In the genomic region with DNA sequence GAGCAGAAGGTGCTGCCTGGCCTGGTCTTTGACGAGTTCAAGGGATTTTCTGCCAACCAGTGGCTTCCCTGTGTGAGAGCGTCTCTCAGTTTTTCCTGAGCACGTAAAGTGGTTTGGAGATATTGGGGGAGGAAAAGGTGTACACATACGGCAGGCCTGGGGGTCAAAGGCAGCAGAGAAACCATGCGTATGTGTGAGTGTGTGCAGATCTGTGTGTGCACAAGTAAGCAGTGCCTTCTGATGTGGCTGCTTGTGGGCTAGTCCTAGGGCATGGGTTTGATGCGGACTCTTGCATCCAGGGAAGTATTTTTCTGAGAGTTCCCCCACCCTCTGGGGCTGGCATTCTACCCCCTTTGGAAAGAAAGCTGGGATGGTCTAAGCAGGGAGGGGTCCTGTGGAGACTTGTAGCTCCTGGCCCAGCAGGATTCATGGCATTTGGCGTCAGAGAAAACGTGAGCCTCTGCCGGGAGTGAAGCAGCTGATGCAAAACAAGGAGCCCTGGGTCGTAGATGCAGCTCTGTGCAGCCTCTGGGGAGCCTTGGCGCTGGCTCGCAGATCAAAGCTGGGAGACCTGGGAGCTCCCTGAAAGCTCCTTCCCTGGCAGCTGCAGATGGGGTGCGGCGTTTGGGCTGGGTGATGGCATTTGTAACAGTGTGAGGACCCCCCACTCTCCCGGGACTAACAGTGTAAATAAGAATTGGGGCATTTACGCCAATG, we compare ENCODE assay signal across 10 cellular contexts.
A peak's percentile ranks its signal among the peaks of the same experiment; 100 is the strongest.
DNase-seq lines count a peak whose midpoint lies in the region; ATAC-seq and TF ChIP-seq lines count a peak whose summit lies in the region.
"Had no signal": no experiment of that assay in that cellular context is flagged by ENCODE, and none has a peak within 500 bp of the region (broad histone marks: within the 10 kb centered on the region; RNA-seq: fewer than 3 reads in every experiment).

No MANE protein-coding gene starts in this region.

- H3K23ac ChIP-seq in H9 (ENCODE audit: insufficient read length, low read depth, low read length): no peak overlapping the region

- no peak overlapping the region for H2BK120ac ChIP-seq in H9 (ENCODE audit: low read depth, low read length, poor library complexity, severe bottlenecking)

- no peak overlapping the region for H2AK5ac ChIP-seq in H9 (ENCODE audit: insufficient read length, low read length)

- no peak overlapping the region for H2AFZ ChIP-seq in H9 (ENCODE audit: low read length)

- no peak overlapping the region for H4K5ac ChIP-seq in H9 (ENCODE audit: insufficient read length, low read depth, low read length)

- peaks cover 0 to 33% (median 16%) of the 10 kb centered on the region in 4 donors for H3K4me1 Mint-ChIP-seq in CD4-positive, CD25-positive, alpha-beta regulatory T cell
- peaks cover 34 to 44% of the 10 kb centered on the region in 2 experiments for H3K4me1 Mint-ChIP-seq in H9
- H3K4me1 Mint-ChIP-seq in WTC11: peaks cover 26% of the 10 kb centered on the region

- ATAC-seq in CD4-positive, CD25-positive, alpha-beta regulatory T cell (ENCODE audit: low read depth in 2 of 2): peak; percentile 12 to 13
- ATAC-seq in WTC11 (peak; percentile 65), upper lobe of right lung (no peak), GM18519 (IDR thresholded peaks at IDR 0.05; ENCODE audit: low FRiP score, unreplicated experiment) (no peak), GM18520 (IDR thresholded peaks at IDR 0.05; ENCODE audit: unreplicated experiment) (no peak)

- H3K9ac ChIP-seq in H9 (ENCODE audit: extremely low read depth, insufficient read length, low read length): no peak overlapping the region
- peak overlapping the region; percentile 23 for H3K9ac ChIP-seq in muscle layer of colon (ENCODE audit: low read length)

- H3K4me3 ChIP-seq in CD4-positive, CD25-positive, alpha-beta regulatory T cell (ENCODE audit: low read depth, low read length): peak overlapping the region; percentile 28
- H3K4me3 ChIP-seq in muscle layer of colon (ENCODE audit: low read depth in 1 of 2, low read length in 2 of 2): peak overlapping the region in 1 of 2 donors; percentile 45
- H3K4me3 ChIP-seq in upper lobe of right lung: no peak overlapping the region
- H3K4me3 ChIP-seq: left ventricle myocardium inferior had no signal

- H3K56ac ChIP-seq in H9 (ENCODE audit: insufficient read length, low read depth, low read length): no peak overlapping the region

- no peaks in the 10 kb centered on the region for H3K36me3 ChIP-seq in CD4-positive, CD25-positive, alpha-beta regulatory T cell (ENCODE audit: control insufficient read depth, insufficient read depth, low read length)
- H3K36me3 ChIP-seq in muscle layer of colon (ENCODE audit: insufficient read depth, low read length): no peaks in the 10 kb centered on the region
- no peaks in the 10 kb centered on the region for H3K36me3 ChIP-seq in upper lobe of right lung
- H3K36me3 ChIP-seq: left ventricle myocardium inferior, Peyer's patch had no signal

- POLR2A ChIA-PET in WTC11 (lab: Charles Lee): no interaction called here

- no peaks in the 10 kb centered on the region for H4K20me1 ChIP-seq in H9 (ENCODE audit: control insufficient read depth, insufficient read depth, insufficient read length)

- H3K27ac ChIP-seq in CD4-positive, CD25-positive, alpha-beta regulatory T cell (ENCODE audit: insufficient read depth, low read length, poor library complexity, severe bottlenecking): no peak overlapping the region
- H3K27ac ChIP-seq in H9 (ENCODE audit: insufficient read length, low read depth, low read length): no peak overlapping the region
- peak overlapping the region; percentile 79 for H3K27ac ChIP-seq in muscle layer of colon (ENCODE audit: low read depth, low read length)
- H3K27ac ChIP-seq in upper lobe of right lung: no peak overlapping the region
- H3K27ac ChIP-seq: left ventricle myocardium inferior had no signal

- CTCF ChIA-PET in WTC11 (lab: Charles Lee): interaction anchor here (0.6 to 1.8 kb wide), 6 partner anchors 29 to 170 kb away, joined by 3 to 6 read pairs (median 4); no protein-coding TSS in a partner anchor

- no peak overlapping the region for H2BK20ac ChIP-seq in H9 (ENCODE audit: low read depth, low read length, poor library complexity, severe bottlenecking)

- no peak overlapping the region for H3K4ac ChIP-seq in H9 (ENCODE audit: low read depth, low read length)

- H3K36me3 Mint-ChIP-seq in CD4-positive, CD25-positive, alpha-beta regulatory T cell: no peaks in the 10 kb centered on the region
- no peaks in the 10 kb centered on the region for H3K36me3 Mint-ChIP-seq in H9 (ENCODE audit: insufficient read depth in 1 of 3, low read depth in 3 of 3)
- H3K36me3 Mint-ChIP-seq in WTC11: no peaks in the 10 kb centered on the region

- H3K9me3 Mint-ChIP-seq in CD4-positive, CD25-positive, alpha-beta regulatory T cell: no peaks in the 10 kb centered on the region
- no peaks in the 10 kb centered on the region for H3K9me3 Mint-ChIP-seq in H9
- no peaks in the 10 kb centered on the region for H3K9me3 Mint-ChIP-seq in WTC11

- peaks cover 8% of the 10 kb centered on the region for H3K27me3 Mint-ChIP-seq in CD4-positive, CD25-positive, alpha-beta regulatory T cell
- H3K27me3 Mint-ChIP-seq in H9 (ENCODE audit: low read depth): peaks cover 2% of the 10 kb centered on the region; the same call in 1 of the 2 replicates
- no peaks in the 10 kb centered on the region for H3K27me3 Mint-ChIP-seq in WTC11 (ENCODE audit: low read depth)

- no CpG with 5 or more reads among the region's 16 CpGs for WGBS in H9 (ENCODE audit: extremely low coverage, insufficient read length, low lambda C conversion rate)

- H3T11ph ChIP-seq in H9 (ENCODE audit: low read length): no peak overlapping the region

- H3K4me2 ChIP-seq in H9 (ENCODE audit: insufficient read depth, insufficient read length, low read length): no peak overlapping the region

- H3K9me3 ChIP-seq in CD4-positive, CD25-positive, alpha-beta regulatory T cell (ENCODE audit: control insufficient read depth in 2 of 2, low read length in 2 of 2): no peaks in the 10 kb centered on the region
- no peaks in the 10 kb centered on the region for H3K9me3 ChIP-seq in H9 (ENCODE audit: control insufficient read depth, low read depth, low read length)
- no peaks in the 10 kb centered on the region for H3K9me3 ChIP-seq in muscle layer of colon (ENCODE audit: low read length)
- no peaks in the 10 kb centered on the region for H3K9me3 ChIP-seq in upper lobe of right lung
- H3K9me3 ChIP-seq: left ventricle myocardium inferior, Peyer's patch had no signal

- H4K91ac ChIP-seq in H9 (ENCODE audit: insufficient read length, low read depth, low read length): no peak overlapping the region

- intact Hi-C loops in upper lobe of right lung (cut with DNase I): no loop called here

- H3K23me2 ChIP-seq in H9 (ENCODE audit: insufficient read length, low read depth, low read length, poor library complexity, severe bottlenecking): no peaks in the 10 kb centered on the region

- no peak for DNase-seq in CD4-positive, CD25-positive, alpha-beta regulatory T cell
- DNase-seq in H9: peak; percentile 51
- peak; percentile 33 for DNase-seq in WTC11 (ENCODE audit: low spot score)
- no peak for DNase-seq in SW480 (ENCODE audit: low spot score)
- no peak for DNase-seq in upper lobe of right lung
- DNase-seq: left ventricle myocardium inferior, Peyer's patch had no signal

- H2BK15ac ChIP-seq in H9 (ENCODE audit: low read depth, low read length): no peak overlapping the region

- H3K79me2 ChIP-seq in H9 (ENCODE audit: insufficient read depth, low read length): no peaks in the 10 kb centered on the region

- H3K18ac ChIP-seq in H9 (ENCODE audit: insufficient read length, low read depth, low read length): peak overlapping the region; percentile 11

- no peak overlapping the region for H2BK5ac ChIP-seq in H9 (ENCODE audit: insufficient read length, low read length)

- peak overlapping the region; percentile 95 to 98 (median 97) for H3K27ac Mint-ChIP-seq in CD4-positive, CD25-positive, alpha-beta regulatory T cell
- peak overlapping the region; percentile 37 to 76 (median 66); a peak in 5 of 7 replicates for H3K27ac Mint-ChIP-seq in H9
- H3K27ac Mint-ChIP-seq in WTC11: peak overlapping the region; percentile 82; the same call in 1 of the 2 replicates

- no peak overlapping the region for H3K14ac ChIP-seq in H9 (ENCODE audit: insufficient read depth, low read length)

- no peaks in the 10 kb centered on the region for H3K27me3 ChIP-seq in CD4-positive, CD25-positive, alpha-beta regulatory T cell (ENCODE audit: control insufficient read depth, insufficient read depth, low read length)
- H3K27me3 ChIP-seq in H9 (ENCODE audit: insufficient read depth, low read length) (no peaks in the 10 kb centered on the region), muscle layer of colon (ENCODE audit: control insufficient read depth in 1 of 2, insufficient read depth in 2 of 2, low read length in 2 of 2) (no peaks in the 10 kb centered on the region), upper lobe of right lung (no peaks in the 10 kb centered on the region)
- H3K27me3 ChIP-seq: Peyer's patch had no signal

- H2BK12ac ChIP-seq in H9 (ENCODE audit: insufficient read length, low read depth, low read length): no peak overlapping the region

- peak overlapping the region; percentile 6 to 93 (median 77) for H3K4me3 Mint-ChIP-seq in CD4-positive, CD25-positive, alpha-beta regulatory T cell
- no peak overlapping the region; a peak in 1 of 5 replicates for H3K4me3 Mint-ChIP-seq in H9
- no peak overlapping the region for H3K4me3 Mint-ChIP-seq in WTC11

- TF ChIP-seq CTCF in H9 (conservative IDR thresholded peaks at IDR 0.05): no peak
- TF ChIP-seq CTCF in WTC11 (IDR thresholded peaks at IDR 0.05): no peak
- TF ChIP-seq CTCF in upper lobe of right lung (IDR thresholded peaks at IDR 0.05): no peak

- H3K4me1 ChIP-seq in CD4-positive, CD25-positive, alpha-beta regulatory T cell (ENCODE audit: control insufficient read depth, insufficient read depth, low read length, poor library complexity, severe bottlenecking): peaks cover 10% of the 10 kb centered on the region
- peaks cover 8% of the 10 kb centered on the region for H3K4me1 ChIP-seq in H9 (ENCODE audit: insufficient read depth, low read length)
- peaks cover 50% of the 10 kb centered on the region for H3K4me1 ChIP-seq in muscle layer of colon (ENCODE audit: insufficient read depth, low read length)
- no peaks in the 10 kb centered on the region for H3K4me1 ChIP-seq in upper lobe of right lung
- H3K4me1 ChIP-seq: left ventricle myocardium inferior had no signal

- H3K79me1 ChIP-seq in H9 (ENCODE audit: insufficient read depth, low read depth, low read length, poor library complexity, severe bottlenecking): no peaks in the 10 kb centered on the region

- no peak overlapping the region for H4K8ac ChIP-seq in H9 (replicated peaks; ENCODE audit: insufficient read length, low read depth, low read length)

TF ChIP-seq in WTC11, 78 proteins besides CTCF, POLR2A, EP300 and RAD21:
- TF ChIP-seq ZNF423 (CRISPR knock-in tag; IDR thresholded peaks at IDR 0.05) (peak; percentile 18; the same call in 1 of the 2 replicates), TEAD1 (CRISPR knock-in tag; IDR thresholded peaks at IDR 0.05) (no peak)

Comparison
In these comparisons a context has a peak if more than half of its experiments do, and no peak if none do; other contexts are left out.
1. ATAC-seq: peak in CD4-positive, CD25-positive, alpha-beta regulatory T cell (2 of 2) and WTC11 (single experiment); none in upper lobe of right lung (single experiment), GM18519 (single experiment) and GM18520 (single experiment).
2. DNase-seq: peak in H9 (single experiment) and WTC11 (single experiment); none in CD4-positive, CD25-positive, alpha-beta regulatory T cell (0 of 3), SW480 (single experiment) and upper lobe of right lung (single experiment).
3. H3K4me3 Mint-ChIP-seq: peak in CD4-positive, CD25-positive, alpha-beta regulatory T cell (4 of 4); none in H9 (0 of 2) and WTC11 (single experiment).
4. Peak in every context shown above with its lines, with median percentiles within 50 percentile points of each other: H3K27ac Mint-ChIP-seq.